ENCODE assay signal across 17 cellular contexts in genomic region chr12:92331383-92331782, GRCh38.
"Had no signal": no experiment of that assay in that cellular context is flagged by ENCODE, and none has a peak within 500 bp of the region (broad histone marks: within the 10 kb centered on the region; RNA-seq: fewer than 3 reads in every experiment).

No MANE protein-coding gene starts in this region.

- H3K27ac ChIP-seq: body of pancreas, stomach had no signal

- H3K4me1 ChIP-seq: body of pancreas had no signal

- H3K4me3 ChIP-seq: body of pancreas, stomach had no signal

- H3K9me3 Mint-ChIP-seq: activated CD4-positive, alpha-beta T cell treated with anti-CD3 and anti-CD28 coated beads, Interleukin-2, amount 10 ng/mL, durations not matched to agents 24 days and 14 days; activated CD8-positive, alpha-beta T cell treated with anti-CD3 and anti-CD28 coated beads for 36 hours; activated naive CD4-positive, alpha-beta T cell treated with anti-CD3 and anti-CD28 coated beads for 36 hours; activated T-helper 2 cell treated with anti-CD3 and anti-CD28 coated beads, Interferon-gamma antibody, Interleukin-2, Interleukin-4, amounts not matched to agents 10 μg/mL and 5 μg/mL and 100 μg/mL, durations not matched to agents 14 hours and 24 hours and 36 hours; immature natural killer cell; stimulated activated effector memory CD8-positive, alpha-beta T cell treated with anti-CD3 and anti-CD28 coated beads, Interleukin-12 subunit alpha, Interleukin-12 subunit beta, amount 100 ng/mL, for 72 hours; type B pancreatic cell had no signal

- H3K9me3 ChIP-seq: body of pancreas, stomach had no signal

- H3K4me3 Mint-ChIP-seq: activated CD4-positive, alpha-beta T cell treated with anti-CD3 and anti-CD28 coated beads, Interleukin-2, amount 10 ng/mL, durations not matched to agents 24 days and 14 days; activated CD8-positive, alpha-beta T cell treated with anti-CD3 and anti-CD28 coated beads for 36 hours; activated naive CD4-positive, alpha-beta T cell treated with anti-CD3 and anti-CD28 coated beads for 36 hours; immature natural killer cell; nephron; stimulated activated effector memory CD8-positive, alpha-beta T cell treated with anti-CD3 and anti-CD28 coated beads, Interleukin-12 subunit alpha, Interleukin-12 subunit beta, amount 100 ng/mL, for 72 hours; type B pancreatic cell had no signal

- H3K36me3 ChIP-seq: stomach had no signal

- DNase-seq: activated CD4-positive, alpha-beta T cell treated with anti-CD3 and anti-CD28 coated beads, Interleukin-2, amount 10 ng/mL, durations not matched to agents 24 days and 14 days; activated CD8-positive, alpha-beta T cell treated with anti-CD3 and anti-CD28 coated beads for 36 hours; activated naive CD4-positive, alpha-beta T cell treated with anti-CD3 and anti-CD28 coated beads for 36 hours; activated T-cell treated with anti-CD3 and anti-CD28 coated beads, Interleukin-2, amount 50 U/mL, for 1 hour; body of pancreas; immature natural killer cell; nucleus accumbens; stimulated activated CD4-positive, alpha-beta T cell treated with anti-CD3 and anti-CD28 coated beads, Interleukin-4, amount 100 ng/mL, for 24 hours; stomach; T-helper 1 cell; T1000 had no signal

- H3K27me3 Mint-ChIP-seq: activated CD4-positive, alpha-beta T cell treated with anti-CD3 and anti-CD28 coated beads, Interleukin-2, amount 10 ng/mL, durations not matched to agents 24 days and 14 days; activated CD8-positive, alpha-beta T cell treated with anti-CD3 and anti-CD28 coated beads for 36 hours; type B pancreatic cell had no signal

- H3K27me3 ChIP-seq: body of pancreas, stomach had no signal

- H3K36me3 Mint-ChIP-seq: stimulated activated effector memory CD8-positive, alpha-beta T cell treated with anti-CD3 and anti-CD28 coated beads, Interleukin-12 subunit alpha, Interleukin-12 subunit beta, amount 100 ng/mL, for 72 hours; type B pancreatic cell had no signal

- FAIRE-seq: frontal cortex had no signal

- ATAC-seq: activated CD8-positive, alpha-beta T cell treated with anti-CD3 and anti-CD28 coated beads for 36 hours; body of pancreas; sciatic nerve; stimulated activated effector memory CD8-positive, alpha-beta T cell treated with anti-CD3 and anti-CD28 coated beads, Interleukin-12 subunit alpha, Interleukin-12 subunit beta, amount 100 ng/mL, for 72 hours had no signal
